ENCODE assay signal across 1 cellular context in genomic region chrX:100962811-100963210, GRCh38.
A peak's percentile ranks its signal among the peaks of the same experiment; 100 is the strongest.
TF ChIP-seq lines count a peak whose summit lies in the region.

No MANE protein-coding gene starts in this region.

TF ChIP-seq in HEK293, 187 proteins besides CTCF, POLR2A, EP300 and RAD21 (continued from another document):
- TF ChIP-seq ZBTB10 (tag by site-specific recombination; IDR thresholded peaks at IDR 0.05), result no peak
- peak; percentile 85 for TF ChIP-seq ZNF426 (tag by site-specific recombination; IDR thresholded peaks at IDR 0.05)
- 0 out of 2 replicates have a peak, but pooled peaks have one; percentile 34 for TF ChIP-seq ZNF629 (tag by site-specific recombination; IDR thresholded peaks at IDR 0.05)
- no peak for TF ChIP-seq BCL11A (tag by site-specific recombination; IDR thresholded peaks at IDR 0.05; ENCODE audit: low read depth)
- peak; percentile 34 for TF ChIP-seq ZNF654 (tag by site-specific recombination; IDR thresholded peaks at IDR 0.05; ENCODE audit: low read depth)
- no peak for TF ChIP-seq ZNF155 (tag by site-specific recombination; IDR thresholded peaks at IDR 0.05)
- TF ChIP-seq ZNF792 (tag by site-specific recombination; IDR thresholded peaks at IDR 0.05), result no peak
- peak; percentile 82 for TF ChIP-seq ZNF140 (tag by site-specific recombination; IDR thresholded peaks at IDR 0.05)
- TF ChIP-seq KLF1 (tag by site-specific recombination; IDR thresholded peaks at IDR 0.05), result no peak
- TF ChIP-seq ZBTB8A (tag by site-specific recombination; IDR thresholded peaks at IDR 0.05), result peak; percentile 58
- no peak for TF ChIP-seq ZFP69B (tag by site-specific recombination; IDR thresholded peaks at IDR 0.05)
- TF ChIP-seq ZNF19 (tag by site-specific recombination; IDR thresholded peaks at IDR 0.05; ENCODE audit: low read depth), result 0 out of 2 replicates have a peak, but pooled peaks have one; percentile 43
- TF ChIP-seq ZNF266 (tag by site-specific recombination; IDR thresholded peaks at IDR 0.05; ENCODE audit: low read depth), result peak; percentile 73
- TF ChIP-seq ZNF2 (tag by site-specific recombination; IDR thresholded peaks at IDR 0.05), result no peak
- TF ChIP-seq ZNF311 (tag by site-specific recombination; IDR thresholded peaks at IDR 0.05; ENCODE audit: borderline replicate concordance), result no peak
- TF ChIP-seq TSHZ1 (tag by site-specific recombination; IDR thresholded peaks at IDR 0.05; ENCODE audit: borderline replicate concordance), result no peak
- no peak for TF ChIP-seq ZNF121 (tag by site-specific recombination; IDR thresholded peaks at IDR 0.05)
- peak; percentile 74 for TF ChIP-seq ZNF510 (tag by site-specific recombination; IDR thresholded peaks at IDR 0.05; ENCODE audit: insufficient replicate concordance)
- TF ChIP-seq ZNF404 (tag by site-specific recombination; IDR thresholded peaks at IDR 0.05), result no peak
- no peak for TF ChIP-seq PRDM10 (tag by site-specific recombination; IDR thresholded peaks at IDR 0.05)
- 0 out of 2 replicates have a peak, but pooled peaks have one; percentile 25 for TF ChIP-seq ZNF292 (tag by site-specific recombination; IDR thresholded peaks at IDR 0.05; ENCODE audit: borderline replicate concordance, low read depth)
- TF ChIP-seq GLI2 (tag by site-specific recombination; IDR thresholded peaks at IDR 0.05; ENCODE audit: borderline replicate concordance, low read depth), result no peak
- no peak for TF ChIP-seq ZNF600 (tag by site-specific recombination; IDR thresholded peaks at IDR 0.05)
- no peak for TF ChIP-seq TRIM28 (IDR thresholded peaks at IDR 0.05; ENCODE audit: borderline replicate concordance, low read length)
- no peak for TF ChIP-seq ZNF776 (tag by site-specific recombination; IDR thresholded peaks at IDR 0.05; ENCODE audit: borderline replicate concordance)
- no peak for TF ChIP-seq ZNF626 (tag by site-specific recombination; IDR thresholded peaks at IDR 0.05)
- no peak for TF ChIP-seq KLF16 (tag by site-specific recombination; IDR thresholded peaks at IDR 0.05)
- TF ChIP-seq ZNF423 (tag by site-specific recombination; IDR thresholded peaks at IDR 0.05), result no peak
- no peak for TF ChIP-seq IKZF3 (tag by site-specific recombination; IDR thresholded peaks at IDR 0.05)
- no peak for TF ChIP-seq ZNF114 (tag by site-specific recombination; IDR thresholded peaks at IDR 0.05)
- TF ChIP-seq ZBTB11 (tag by site-specific recombination; conservative IDR thresholded peaks at IDR 0.05; ENCODE audit: low read depth), result peak; percentile 69
- peak; percentile 82 for TF ChIP-seq ZNF555 (tag by site-specific recombination; conservative IDR thresholded peaks at IDR 0.05)
- TF ChIP-seq ZNF670 (tag by site-specific recombination; IDR thresholded peaks at IDR 0.05; ENCODE audit: low read depth), result no peak
- no peak for TF ChIP-seq SP2 (tag by site-specific recombination; IDR thresholded peaks at IDR 0.05)
- peak; percentile 76 for TF ChIP-seq ZNF518A (tag by site-specific recombination; conservative IDR thresholded peaks at IDR 0.05; ENCODE audit: low read depth)
- TF ChIP-seq ZNF664 (tag by site-specific recombination; IDR thresholded peaks at IDR 0.05), result 0 out of 2 replicates have a peak, but pooled peaks have one; percentile 34
- TF ChIP-seq ZNF623 (tag by site-specific recombination; IDR thresholded peaks at IDR 0.05), result peak; percentile 57
- TF ChIP-seq INSM2 (tag by site-specific recombination; IDR thresholded peaks at IDR 0.05), result no peak
- TF ChIP-seq ZBTB1 (tag by site-specific recombination; IDR thresholded peaks at IDR 0.05), result 0 out of 2 replicates have a peak, but pooled peaks have one; percentile 23
